11 cellular contexts compared by ENCODE assay signal in the genomic region with DNA sequence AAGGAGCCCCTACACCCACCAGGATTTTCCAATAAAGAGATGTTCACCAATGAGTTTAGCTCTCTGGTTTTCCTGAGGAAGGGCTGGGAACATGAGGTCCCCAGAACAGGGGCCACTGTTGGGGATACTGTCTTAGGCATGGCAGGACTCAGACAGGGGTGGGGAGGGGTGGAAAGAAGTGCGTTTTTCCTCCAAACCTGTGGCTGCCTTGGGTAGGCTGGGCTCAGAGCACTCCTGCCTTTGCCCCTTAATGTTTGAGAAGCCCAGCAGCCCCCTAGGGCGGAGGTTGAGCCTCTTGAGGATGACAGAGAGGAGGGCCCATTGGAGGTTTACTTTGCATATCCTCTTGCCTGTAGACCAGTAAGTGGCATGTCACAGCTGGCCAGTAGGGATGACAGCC. TPM values are rescaled to one million over a fixed set of nuclear protein-coding genes. Genes with fewer than 3 reads are reported as not detected.
DNase-seq lines count a peak whose midpoint lies in the region; ATAC-seq, FAIRE-seq and TF ChIP-seq lines count a peak whose summit lies in the region.
"Had no signal": no experiment of that assay in that cellular context is flagged by ENCODE, and none has a peak within 500 bp of the region (broad histone marks: within the 10 kb centered on the region; RNA-seq: fewer than 3 reads in every experiment).

No MANE protein-coding gene starts in this region.

- no peak overlapping the region for H3K18ac ChIP-seq in trophoblast cell (ENCODE audit: low read length)

- H3K9ac ChIP-seq in Karpas-422 (ENCODE audit: low read length) (peak overlapping the region; percentile 72), K562 (ENCODE audit: insufficient read depth in 1 of 2, low read depth in 2 of 2, low read length in 2 of 2) (no peak overlapping the region), skeletal muscle tissue (ENCODE audit: low read depth in 1 of 3, low read length in 3 of 3) (no peak overlapping the region), trophoblast cell (ENCODE audit: low read length) (no peak overlapping the region)

- no TSS peak for BruUV-seq in K562 (replicated peaks; lab: Mats Ljungman, UMichigan)

- H3K4me1 ChIP-seq in Karpas-422 (ENCODE audit: low read length) (peaks cover 21% of the 10 kb centered on the region), K562 (replicated peaks in 1 of 2; ENCODE audit: control insufficient read depth in 2 of 2, insufficient read depth in 2 of 2, low read length in 2 of 2) (peaks cover 22 to 29% of the 10 kb centered on the region in 2 experiments), skeletal muscle tissue (ENCODE audit: control insufficient read depth in 3 of 3, insufficient read depth in 3 of 3, low read length in 3 of 3) (peaks cover 0 to 4% (median 0%) of the 10 kb centered on the region in 3 donors), trophoblast cell (ENCODE audit: control insufficient read depth in 1 of 2, insufficient read depth in 2 of 2, low read length in 2 of 2) (peaks cover 7 to 14% of the 10 kb centered on the region in 2 experiments), ovary (ENCODE audit: insufficient read depth) (peaks cover 6% of the 10 kb centered on the region)
- H3K4me1 ChIP-seq: tibial nerve had no signal

- H3K27ac ChIP-seq in Karpas-422 (ENCODE audit: low read length) (peak overlapping the region; percentile 55), K562 (ENCODE audit: extremely low read depth, low read depth, low read length) (no peak overlapping the region; the same call in 2 of the 3 replicates), skeletal muscle tissue (ENCODE audit: low read depth, low read length) (peak overlapping the region; percentile 30), trophoblast cell (ENCODE audit: low read depth, low read length) (no peak overlapping the region), ovary (no peak overlapping the region)

- H2AFZ ChIP-seq in Karpas-422 (ENCODE audit: low read length) (peak overlapping the region; percentile 55; the same call in 1 of the 2 replicates), K562 (ENCODE audit: low read depth, low read length) (peak overlapping the region; percentile 87), trophoblast cell (ENCODE audit: insufficient read depth, low read length, poor library complexity) (no peak overlapping the region)

- H3K79me2 ChIP-seq in Karpas-422 (ENCODE audit: low read length): no peaks in the 10 kb centered on the region
- no peaks in the 10 kb centered on the region for H3K79me2 ChIP-seq in K562 (ENCODE audit: control insufficient read depth, insufficient read depth, low read length)
- no peaks in the 10 kb centered on the region for H3K79me2 ChIP-seq in trophoblast cell (ENCODE audit: control insufficient read depth, insufficient read depth, low read length, poor library complexity)

- no peak for TF ChIP-seq RAD21 in K562 (CRISPR knock-in tag; conservative IDR thresholded peaks at IDR 0.05 in 1 of 2, IDR thresholded peaks at IDR 0.05 in 1 of 2)

- H4K8ac ChIP-seq in trophoblast cell (ENCODE audit: low read depth, low read length): no peak overlapping the region

- H3K36me3 Mint-ChIP-seq in activated T-cell treated with anti-CD3 and anti-CD28 coated beads, Interleukin-2, amount 50 U/mL, for 24 hours (ENCODE audit: low read depth): peaks cover 13% of the 10 kb centered on the region
- H3K36me3 Mint-ChIP-seq in type B pancreatic cell: no peaks in the 10 kb centered on the region

- CTCF ChIA-PET in K562 (lab: Yijun Ruan, JAX; ENCODE audit: low intra/inter-chr PET ratio): no interaction called here

- no peak overlapping the region for H4K91ac ChIP-seq in trophoblast cell (ENCODE audit: low read depth, low read length)

- no peaks in the 10 kb centered on the region for H3K9me3 ChIP-seq in Karpas-422 (ENCODE audit: low read length)
- H3K9me3 ChIP-seq in K562 (replicated peaks; ENCODE audit: control insufficient read depth, insufficient read depth, low read depth, low read length): no peaks in the 10 kb centered on the region; the same call in 1 of the 2 replicates
- no peaks in the 10 kb centered on the region for H3K9me3 ChIP-seq in skeletal muscle tissue (ENCODE audit: control insufficient read depth in 3 of 3, low read length in 3 of 3)
- peaks cover 5% of the 10 kb centered on the region for H3K9me3 ChIP-seq in trophoblast cell (ENCODE audit: insufficient read depth, low read depth, low read length)
- no peaks in the 10 kb centered on the region for H3K9me3 ChIP-seq in ovary
- H3K9me3 ChIP-seq: tibial nerve had no signal

- H3K4me1 Mint-ChIP-seq in activated T-cell treated with anti-CD3 and anti-CD28 coated beads, Interleukin-2, amount 50 U/mL, for 24 hours (ENCODE audit: low read depth): peaks cover 31% of the 10 kb centered on the region
- H3K4me1 Mint-ChIP-seq in type B pancreatic cell (ENCODE audit: unreplicated experiment): peaks cover 13% of the 10 kb centered on the region

- peaks cover 25% of the 10 kb centered on the region for H3K27me3 Mint-ChIP-seq in activated T-cell treated with anti-CD3 and anti-CD28 coated beads, Interleukin-2, amount 50 U/mL, for 24 hours
- H3K27me3 Mint-ChIP-seq in type B pancreatic cell: peaks cover 11% of the 10 kb centered on the region

- TF ChIP-seq EP300 in K562 (IDR thresholded peaks at IDR 0.05; ENCODE audit: low read length) (no peak), ovary (IDR thresholded peaks at IDR 0.05) (no peak)

- H4K20me1 ChIP-seq in Karpas-422 (ENCODE audit: insufficient read depth, low read depth, low read length) (no peaks in the 10 kb centered on the region), K562 (replicated peaks; ENCODE audit: control insufficient read depth, insufficient read depth, low read length) (no peaks in the 10 kb centered on the region)

- H3K9me1 ChIP-seq in K562 (ENCODE audit: control insufficient read depth, insufficient read depth, low read length): no peaks in the 10 kb centered on the region

- peaks cover 10% of the 10 kb centered on the region; the same call in 1 of the 2 replicates for H3K36me3 ChIP-seq in Karpas-422 (ENCODE audit: insufficient read depth, low read length)
- no peaks in the 10 kb centered on the region for H3K36me3 ChIP-seq in K562 (ENCODE audit: control insufficient read depth, insufficient read depth, low read length)
- H3K36me3 ChIP-seq in skeletal muscle tissue (ENCODE audit: control insufficient read depth in 3 of 3, insufficient read depth in 3 of 3, low read length in 3 of 3): no peaks in the 10 kb centered on the region
- no peaks in the 10 kb centered on the region for H3K36me3 ChIP-seq in trophoblast cell (ENCODE audit: control insufficient read depth in 1 of 2, insufficient read depth in 2 of 2, low read length in 2 of 2)
- H3K36me3 ChIP-seq in ovary: no peaks in the 10 kb centered on the region
- H3K36me3 ChIP-seq: tibial nerve had no signal

- TF ChIP-seq CTCF in K562 (IDR thresholded peaks at IDR 0.05 in 2 of 3, conservative IDR thresholded peaks at IDR 0.05 in 1 of 3; ENCODE audit: insufficient read depth in 2 of 3, low read depth in 1 of 3, low read length in 3 of 3): no peak
- TF ChIP-seq CTCF in ovary (IDR thresholded peaks at IDR 0.05): no peak
- no peak for TF ChIP-seq CTCF in type B pancreatic cell (conservative IDR thresholded peaks at IDR 0.05)

- H3K4me2 ChIP-seq in Karpas-422 (ENCODE audit: low read depth, low read length, poor library complexity, severe bottlenecking): peak overlapping the region; percentile 84
- no peak overlapping the region for H3K4me2 ChIP-seq in K562 (ENCODE audit: insufficient read depth, low read length)
- no peak overlapping the region for H3K4me2 ChIP-seq in trophoblast cell (ENCODE audit: low read length)

- no peak overlapping the region for H2AK5ac ChIP-seq in trophoblast cell (ENCODE audit: low read length)

- no peak overlapping the region for H2BK5ac ChIP-seq in trophoblast cell (ENCODE audit: low read depth, low read length, poor library complexity)

- H3K23ac ChIP-seq in trophoblast cell (ENCODE audit: low read length): no peak overlapping the region

- H2BK120ac ChIP-seq in trophoblast cell (ENCODE audit: insufficient read depth, low read length, poor library complexity): no peak overlapping the region

- H3K14ac ChIP-seq in trophoblast cell (ENCODE audit: low read length): no peak overlapping the region

- WGBS in K562 (ENCODE audit: insufficient coverage, low coverage, missing lambda C conversion rate): 100% methylated on average over 2 of the region's 2 CpGs
- no CpG with 5 or more reads among the region's 2 CpGs for WGBS in trophoblast cell (ENCODE audit: extremely low coverage, insufficient coverage, insufficient read length)
- 69 to 85% (median 82%) methylated on average over 2 of the region's 2 CpGs for WGBS in ovary, 3 donors

- H3K9me2 ChIP-seq in Karpas-422 (replicated peaks; ENCODE audit: insufficient read depth, low read length): 0 out of 2 replicates have a peak, but pooled peaks cover 3% of the 10 kb centered on the region

- no peak for FAIRE-seq in K562 (lab: Jason Lieb, UNC)

- no peak overlapping the region for H2BK12ac ChIP-seq in trophoblast cell (ENCODE audit: low read length)

- in situ Hi-C loops in K562 (cut with MboI): no loop called here

- intact Hi-C loops in K562 (cut with micrococcal nuclease): no loop called here
- intact Hi-C loops in ovary (cut with DNase I): no loop called here

- peak overlapping the region; percentile 78 for H3K4me3 Mint-ChIP-seq in activated T-cell treated with anti-CD3 and anti-CD28 coated beads, Interleukin-2, amount 50 U/mL, for 24 hours
- no peak overlapping the region for H3K4me3 Mint-ChIP-seq in type B pancreatic cell

- H3K27ac Mint-ChIP-seq in activated T-cell treated with anti-CD3 and anti-CD28 coated beads, Interleukin-2, amount 50 U/mL, for 24 hours: peak overlapping the region; percentile 94
- H3K27ac Mint-ChIP-seq in type B pancreatic cell: no peak overlapping the region

- no peak for DNase-seq in activated T-cell treated with anti-CD3 and anti-CD28 coated beads, Interleukin-2, amount 50 U/mL, for 24 hours
- DNase-seq in activated T-cell treated with anti-CD3 and anti-CD28 coated beads for 4 hours (no peak), Karpas-422 (no peak), K562 (ENCODE audit: extremely low read depth in 1 of 4, low spot score in 3 of 4) (no peak), trophoblast cell (no peak), ovary (no peak), type B pancreatic cell (ENCODE audit: extremely low spot score, unreplicated experiment) (no peak)
- DNase-seq: hippocampal formation had no signal

- no peak overlapping the region for H3K4ac ChIP-seq in trophoblast cell (ENCODE audit: low read depth, low read length)

- no peak overlapping the region for H4K12ac ChIP-seq in trophoblast cell (ENCODE audit: low read depth, low read length)

- POLR2A ChIA-PET in K562 (lab: Yijun Ruan, JAX): interaction anchor here (1.4 kb wide), 1 partner anchor 8 kb away, joined by 3 read pairs; no protein-coding TSS in a partner anchor

- ATAC-seq in K562: no peak

- peaks cover 12% of the 10 kb centered on the region for H3K9me3 Mint-ChIP-seq in activated T-cell treated with anti-CD3 and anti-CD28 coated beads, Interleukin-2, amount 50 U/mL, for 24 hours
- H3K9me3 Mint-ChIP-seq in type B pancreatic cell: no peaks in the 10 kb centered on the region

- TF ChIP-seq POLR2A in K562 (conservative IDR thresholded peaks at IDR 0.05) (no peak), ovary (IDR thresholded peaks at IDR 0.05) (no peak)

- H3K4me3 ChIP-seq in Karpas-422 (ENCODE audit: low read length) (peak overlapping the region; percentile 77), K562 (no peak overlapping the region), skeletal muscle tissue (ENCODE audit: low read length in 3 of 3) (no peak overlapping the region), trophoblast cell (ENCODE audit: low read depth, low read length) (no peak overlapping the region), ovary (no peak overlapping the region)
- H3K4me3 ChIP-seq: tibial nerve had no signal

- H3K27me3 ChIP-seq in Karpas-422 (ENCODE audit: low read length): no peaks in the 10 kb centered on the region
- no peaks in the 10 kb centered on the region for H3K27me3 ChIP-seq in K562 (ENCODE audit: control insufficient read depth in 2 of 2, insufficient read depth in 2 of 2, low read length in 2 of 2)
- peaks cover 5 to 7% (median 6%) of the 10 kb centered on the region in 3 donors for H3K27me3 ChIP-seq in skeletal muscle tissue (ENCODE audit: control insufficient read depth in 3 of 3, insufficient read depth in 3 of 3, low read length in 3 of 3)
- no peaks in the 10 kb centered on the region for H3K27me3 ChIP-seq in trophoblast cell (ENCODE audit: insufficient read depth, low read length)
- no peaks in the 10 kb centered on the region for H3K27me3 ChIP-seq in ovary

- H3K79me1 ChIP-seq in trophoblast cell (ENCODE audit: low read length): no peaks in the 10 kb centered on the region

RNA-seq across cellular contexts. Expression of a gene that starts 10.6 kb away (rescaled TPM):
- total RNA-seq in Karpas-422 (2014; rRNA removed; shearing (Covaris generic); ENCODE audit: low replicate concordance): 69.4 and 120 TPM in 2 replicates
- 10.0 and 26.7 TPM in 2 replicates for total RNA-seq in K562 (2011; cell fraction: chromatin; rRNA removed; ENCODE audit: low replicate concordance)
- 43.5 and 54.1 TPM in 2 replicates for total RNA-seq in K562 (2011; cell fraction: nucleolus; rRNA removed)
- 28.7 and 33.9 TPM in 2 replicates for total RNA-seq in K562 (2011; cell fraction: nucleoplasm; rRNA removed)
- total RNA-seq in K562 (2014; rRNA removed): 52.0 and 66.0 TPM in 2 replicates
- total RNA-seq in K562 (2014; rRNA removed; fragmentation: Illumina TruSeq; extraction: Trizol): 25.2 and 30.1 TPM in 2 replicates
- 34.0 and 38.4 TPM in 2 replicates for total RNA-seq in K562 (2015; rRNA removed; fragmentation: Illumina TruSeq; extraction: Trizol)
- 43.3 and 45.8 TPM in 2 replicates for total RNA-seq in K562 (2021)
- 24.0 and 37.7 TPM in 2 replicates for polyA plus RNA-seq in K562 (2011; rRNA removed)
- polyA plus RNA-seq in K562 (2011; cell fraction: cytosol; rRNA removed): 52.1 and 102 TPM in 2 replicates
- 36.8 and 44.5 TPM in 2 replicates for polyA plus RNA-seq in K562 (2011; cell fraction: nucleus; rRNA removed)
- 37.8 and 39.6 TPM in 2 replicates for polyA plus RNA-seq in K562 (2012)
- 22.5 and 35.0 TPM in 2 replicates for polyA plus RNA-seq in K562 (2014; fragmentation: Illumina TruSeq; extraction: Trizol)
- polyA plus RNA-seq in K562 (2014; fragmentation: Nextera tagmentation; extraction: Ambion mirVana): 10 to 100 TPM; 10.7 to 17.5 TPM
- 41.8 and 42.0 TPM in 2 replicates for polyA plus RNA-seq in K562 (2014; rRNA removed)
- polyA minus RNA-seq in K562 (2011; rRNA and poly(A)+ RNA removed): 12.5 and 13.8 TPM in 2 replicates
- polyA minus RNA-seq in K562 (2011; cell fraction: cytosol; rRNA and poly(A)+ RNA removed): 18.5 and 20.8 TPM in 2 replicates
- polyA minus RNA-seq in K562 (2011; cell fraction: nucleus; rRNA and poly(A)+ RNA removed): 19.5 and 23.8 TPM in 2 replicates
- 6.8 TPM for total RNA-seq in skeletal muscle tissue
- polyA plus RNA-seq in trophoblast cell (2013): 11.9 and 12.6 TPM in 2 replicates
- 10 to 100 TPM in 1 of 7 donors, 1 to 10 TPM in 6; 1.7 to 10.9 (median 7.1) TPM for total RNA-seq in ovary
- 1 to 10 TPM; 3.8 to 4.0 TPM for polyA plus RNA-seq in ovary
- 16.1 and 20.6 TPM in 2 replicates for total RNA-seq in type B pancreatic cell (ENCODE audit: low replicate concordance)

RNA-seq across cellular contexts. Expression of a gene that starts 35.6 kb away (rescaled TPM):
- total RNA-seq in Karpas-422 (2014; rRNA removed; shearing (Covaris generic); ENCODE audit: low replicate concordance): not detected in 2 replicates
- total RNA-seq in K562 (2011; cell fraction: chromatin; rRNA removed; ENCODE audit: low replicate concordance): not detected in 2 replicates
- not detected in 2 replicates for total RNA-seq in K562 (2011; cell fraction: nucleolus; rRNA removed)
- not detected in 2 replicates for total RNA-seq in K562 (2011; cell fraction: nucleoplasm; rRNA removed)
- total RNA-seq in K562 (2014; rRNA removed) (not detected in 2 replicates), K562 (2014; rRNA removed; fragmentation: Illumina TruSeq; extraction: Trizol) (not detected in 2 replicates), K562 (2015; rRNA removed; fragmentation: Illumina TruSeq; extraction: Trizol) (not detected in 2 replicates), K562 (2021) (not detected in 2 replicates), skeletal muscle tissue (not detected), ovary (not detected), type B pancreatic cell (ENCODE audit: low replicate concordance) (not detected in 2 replicates)
- polyA plus RNA-seq in K562 (2011; rRNA removed) (not detected in 2 replicates), K562 (2014; fragmentation: Illumina TruSeq; extraction: Trizol) (not detected in 2 replicates), K562 (2014; fragmentation: Nextera tagmentation; extraction: Ambion mirVana) (not detected), K562 (2014; rRNA removed) (not detected in 2 replicates), ovary (not detected)
- 0.04 TPM in 1 of 2 replicates, not detected in the other for polyA plus RNA-seq in K562 (2011; cell fraction: cytosol; rRNA removed)
- not detected in 2 replicates for polyA plus RNA-seq in K562 (2011; cell fraction: nucleus; rRNA removed)
- not detected in 2 replicates for polyA plus RNA-seq in K562 (2012)
- polyA minus RNA-seq in K562 (2011; rRNA and poly(A)+ RNA removed): not detected in 2 replicates
- not detected in 2 replicates for polyA minus RNA-seq in K562 (2011; cell fraction: cytosol; rRNA and poly(A)+ RNA removed)
- not detected in 2 replicates for polyA minus RNA-seq in K562 (2011; cell fraction: nucleus; rRNA and poly(A)+ RNA removed)
- not detected in 2 replicates for polyA plus RNA-seq in trophoblast cell (2013)
- total RNA-seq: NCI-H460, tibial nerve had no signal

RNA-seq across cellular contexts. Expression of a gene that starts 39.4 kb away (rescaled TPM):
- total RNA-seq in Karpas-422 (2014; rRNA removed; shearing (Covaris generic); ENCODE audit: low replicate concordance): 8.4 and 11.6 TPM in 2 replicates
- 0.44 and 0.46 TPM in 2 replicates for total RNA-seq in K562 (2011; cell fraction: chromatin; rRNA removed; ENCODE audit: low replicate concordance)
- total RNA-seq in K562 (2011; cell fraction: nucleolus; rRNA removed): 0.67 and 1.1 TPM in 2 replicates
- 0.81 and 1.2 TPM in 2 replicates for total RNA-seq in K562 (2011; cell fraction: nucleoplasm; rRNA removed)
- total RNA-seq in K562 (2014; rRNA removed) (0.05 and 0.08 TPM in 2 replicates), K562 (2014; rRNA removed; fragmentation: Illumina TruSeq; extraction: Trizol) (0.04 and 0.06 TPM in 2 replicates), K562 (2015; rRNA removed; fragmentation: Illumina TruSeq; extraction: Trizol) (0.11 TPM in 2 replicates), K562 (2021) (0.04 and 0.16 TPM in 2 replicates), skeletal muscle tissue (2.1 TPM), ovary (10 to 100 TPM in 3 of 7 donors, 1 to 10 TPM in 4; 3.0 to 14.3 (median 9.0) TPM), type B pancreatic cell (ENCODE audit: low replicate concordance) (7.9 and 9.6 TPM in 2 replicates)
- polyA plus RNA-seq in K562 (2011; rRNA removed) (0.07 and 0.11 TPM in 2 replicates), K562 (2014; fragmentation: Illumina TruSeq; extraction: Trizol) (0.06 and 0.12 TPM in 2 replicates), K562 (2014; fragmentation: Nextera tagmentation; extraction: Ambion mirVana) (under 1 TPM; 0.10 to 0.17 TPM), K562 (2014; rRNA removed) (0.03 TPM in 1 of 2 replicates, not detected in the other), ovary (1 to 10 TPM; 2.5 to 8.2 TPM)
- 0.03 and 0.07 TPM in 2 replicates for polyA plus RNA-seq in K562 (2011; cell fraction: cytosol; rRNA removed)
- 0.23 and 0.29 TPM in 2 replicates for polyA plus RNA-seq in K562 (2011; cell fraction: nucleus; rRNA removed)
- 0.36 and 0.39 TPM in 2 replicates for polyA plus RNA-seq in K562 (2012)
- 0.21 and 0.46 TPM in 2 replicates for polyA minus RNA-seq in K562 (2011; rRNA and poly(A)+ RNA removed)
- polyA minus RNA-seq in K562 (2011; cell fraction: cytosol; rRNA and poly(A)+ RNA removed): not detected in 2 replicates
- polyA minus RNA-seq in K562 (2011; cell fraction: nucleus; rRNA and poly(A)+ RNA removed): 0.54 and 1.3 TPM in 2 replicates
- 0.74 and 1.5 TPM in 2 replicates for polyA plus RNA-seq in trophoblast cell (2013)

RNA-seq across cellular contexts. Expression of a gene that starts 49.0 kb away (rescaled TPM):
- total RNA-seq in Karpas-422 (2014; rRNA removed; shearing (Covaris generic); ENCODE audit: low replicate concordance): 4.0 and 16.9 TPM in 2 replicates
- total RNA-seq in K562 (2011; cell fraction: chromatin; rRNA removed; ENCODE audit: low replicate concordance): 27.4 and 48.7 TPM in 2 replicates
- total RNA-seq in K562 (2011; cell fraction: nucleolus; rRNA removed): 28.0 and 30.2 TPM in 2 replicates
- 20.8 and 23.6 TPM in 2 replicates for total RNA-seq in K562 (2011; cell fraction: nucleoplasm; rRNA removed)
- total RNA-seq in K562 (2014; rRNA removed): 4.0 and 4.7 TPM in 2 replicates
- total RNA-seq in K562 (2014; rRNA removed; fragmentation: Illumina TruSeq; extraction: Trizol): 1.7 and 2.7 TPM in 2 replicates
- 2.2 and 2.3 TPM in 2 replicates for total RNA-seq in K562 (2015; rRNA removed; fragmentation: Illumina TruSeq; extraction: Trizol)
- total RNA-seq in K562 (2021): 6.8 and 9.2 TPM in 2 replicates
- 5.6 and 7.1 TPM in 2 replicates for polyA plus RNA-seq in K562 (2011; rRNA removed)
- 5.7 and 6.6 TPM in 2 replicates for polyA plus RNA-seq in K562 (2011; cell fraction: cytosol; rRNA removed)
- polyA plus RNA-seq in K562 (2011; cell fraction: nucleus; rRNA removed): 45.1 and 65.6 TPM in 2 replicates
- 4.8 and 8.3 TPM in 2 replicates for polyA plus RNA-seq in K562 (2012)
- 2.1 and 3.9 TPM in 2 replicates for polyA plus RNA-seq in K562 (2014; fragmentation: Illumina TruSeq; extraction: Trizol)
- under 1 TPM; 0.08 to 0.10 TPM for polyA plus RNA-seq in K562 (2014; fragmentation: Nextera tagmentation; extraction: Ambion mirVana)
- 7.2 and 9.8 TPM in 2 replicates for polyA plus RNA-seq in K562 (2014; rRNA removed)
- 2.4 and 4.7 TPM in 2 replicates for polyA minus RNA-seq in K562 (2011; rRNA and poly(A)+ RNA removed)
- 4.0 and 6.6 TPM in 2 replicates for polyA minus RNA-seq in K562 (2011; cell fraction: cytosol; rRNA and poly(A)+ RNA removed)
- polyA minus RNA-seq in K562 (2011; cell fraction: nucleus; rRNA and poly(A)+ RNA removed): 7.2 and 8.2 TPM in 2 replicates
- 7.3 TPM for total RNA-seq in skeletal muscle tissue
- polyA plus RNA-seq in trophoblast cell (2013): 7.3 and 7.8 TPM in 2 replicates
- 10 to 100 TPM in 5 of 7 donors, 1 to 10 TPM in 2; 6.1 to 26.1 (median 15.4) TPM for total RNA-seq in ovary
- 10 to 100 TPM in 1 of 2 donors, 1 to 10 TPM in 1; 2.9 to 13.6 TPM for polyA plus RNA-seq in ovary
- total RNA-seq in type B pancreatic cell (ENCODE audit: low replicate concordance): 16.9 and 29.2 TPM in 2 replicates

Comparison
In these comparisons a context has a peak if more than half of its experiments do, and no peak if none do; other contexts are left out.
1. H3K27ac ChIP-seq: peak in Karpas-422 (single experiment) and skeletal muscle tissue (single experiment); none in K562 (single experiment), trophoblast cell (single experiment) and ovary (0 of 2).